Comparison of ENCODE assay signal across 1 cellular context in the genomic region with DNA sequence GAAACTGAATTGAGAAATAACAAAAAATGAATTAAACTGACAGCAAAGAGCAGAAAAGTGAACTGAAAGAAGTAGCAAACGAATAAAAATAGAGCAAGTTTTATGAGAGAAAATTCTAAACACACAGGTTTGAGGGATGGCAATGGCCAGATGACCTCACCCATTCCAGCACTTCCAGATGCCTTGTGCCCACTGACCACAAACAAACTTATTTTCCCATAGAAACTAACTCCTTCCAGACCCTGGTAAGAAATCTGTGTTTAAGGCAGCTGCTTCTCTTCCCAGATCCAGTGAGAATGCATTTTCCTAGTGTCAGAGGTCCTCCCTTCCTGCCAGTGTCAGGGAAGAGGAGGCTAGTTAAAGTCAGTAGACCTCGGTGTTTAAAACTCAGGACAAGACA.
TF ChIP-seq lines count a peak whose summit lies in the region.

No MANE protein-coding gene starts in this region.

TF ChIP-seq in SK-N-SH, 30 proteins besides CTCF, POLR2A, EP300 and RAD21 (continued from another document):
- peak; percentile 31 for TF ChIP-seq TCF12 (IDR thresholded peaks at IDR 0.05)
